6 cellular contexts compared by ENCODE assay signal in genomic region chr17:21348926-21349261, GRCh38. TPM values are rescaled to one million over a fixed set of nuclear protein-coding genes. Genes with fewer than 3 reads are reported as not detected.
"Had no signal": no experiment of that assay in that cellular context is flagged by ENCODE, and none has a peak within 500 bp of the region (broad histone marks: within the 10 kb centered on the region; RNA-seq: fewer than 3 reads in every experiment).

No MANE protein-coding gene starts in this region.

RNA-seq across cellular contexts. Expression of gene KCNJ12, which starts 27.3 kb away (rescaled TPM):
- total RNA-seq: activated CD4-positive, alpha-beta T cell treated with anti-CD3 and anti-CD28 coated beads for 36 hours; activated CD4-positive, alpha-beta T cell treated with anti-CD3 and anti-CD28 coated beads, Interleukin-2, amount 10 ng/mL, durations not matched to agents 7 days and 5 days; activated CD8-positive, alpha-beta T cell treated with anti-CD3 and anti-CD28 coated beads, Interleukin-2, amount 10 ng/mL, durations not matched to agents 7 days and 5 days; activated T-helper 1 cell treated with anti-CD3 and anti-CD28 coated beads, Interleukin-12 subunit alpha, Interleukin-12 subunit beta, Interleukin-2, Interleukin-4 antibody, amounts not matched to agents 30 ng/mL and 10 ng/mL and 1 ng/mL, durations not matched to agents 14 hours and 24 hours and 36 hours; MCF 10A; SJSA1 had no signal
